Comparison of ENCODE assay signal across 1 cellular context in the genomic region with DNA sequence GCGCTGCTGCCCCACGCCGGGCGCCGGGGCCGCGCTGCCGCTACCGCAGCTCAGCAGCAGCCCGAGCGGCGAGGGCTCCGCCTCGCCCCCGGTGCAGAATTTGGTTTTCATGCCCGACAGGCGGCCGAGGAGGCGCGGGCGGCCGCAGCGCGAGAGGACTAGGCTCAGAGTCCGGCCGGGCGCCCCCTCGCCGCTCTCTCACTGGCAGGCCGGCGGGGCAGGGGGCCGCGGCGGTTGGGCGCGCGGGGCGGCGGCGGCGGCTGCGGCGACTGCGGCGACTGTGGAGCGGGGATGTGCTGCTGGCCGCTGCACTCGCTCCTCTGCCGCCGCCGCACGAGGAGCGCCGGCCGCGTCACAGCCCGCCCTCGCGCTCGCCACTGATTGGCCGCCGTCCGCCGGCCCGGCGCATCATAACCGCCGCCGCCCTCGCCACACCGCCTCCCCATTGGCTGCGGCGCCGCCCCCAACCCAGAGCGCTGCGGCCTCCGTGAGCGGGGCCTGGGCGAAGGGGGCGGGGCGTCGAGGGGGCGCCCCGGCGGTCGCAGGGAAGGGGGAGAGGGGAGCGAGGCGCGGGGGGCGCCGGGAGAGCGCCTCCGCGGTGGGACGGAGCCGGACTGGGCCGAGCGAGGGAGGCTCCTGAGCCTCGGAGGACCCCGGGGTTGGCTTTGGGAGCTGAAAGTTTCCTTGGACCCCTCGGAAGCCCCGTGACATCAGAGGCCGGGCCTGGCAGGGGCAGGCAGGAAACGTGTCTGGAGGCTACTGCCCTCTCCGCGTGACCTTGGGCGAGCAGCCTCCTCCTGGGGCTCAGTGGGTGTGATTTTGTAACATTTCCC.
A peak's percentile ranks its signal among the peaks of the same experiment; 100 is the strongest.
TF ChIP-seq lines count a peak whose summit lies in the region.

A gene (minus strand): TSS at position 322 of the 833 bp plus-strand sequence. CDS start 211 bp downstream, at position 111.

TF ChIP-seq in K562, 482 proteins besides CTCF, POLR2A, EP300 and RAD21 (continued from another document and continues in another):
- TF ChIP-seq, protein P1, sequence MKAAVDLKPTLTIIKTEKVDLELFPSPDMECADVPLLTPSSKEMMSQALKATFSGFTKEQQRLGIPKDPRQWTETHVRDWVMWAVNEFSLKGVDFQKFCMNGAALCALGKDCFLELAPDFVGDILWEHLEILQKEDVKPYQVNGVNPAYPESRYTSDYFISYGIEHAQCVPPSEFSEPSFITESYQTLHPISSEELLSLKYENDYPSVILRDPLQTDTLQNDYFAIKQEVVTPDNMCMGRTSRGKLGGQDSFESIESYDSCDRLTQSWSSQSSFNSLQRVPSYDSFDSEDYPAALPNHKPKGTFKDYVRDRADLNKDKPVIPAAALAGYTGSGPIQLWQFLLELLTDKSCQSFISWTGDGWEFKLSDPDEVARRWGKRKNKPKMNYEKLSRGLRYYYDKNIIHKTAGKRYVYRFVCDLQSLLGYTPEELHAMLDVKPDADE (conservative IDR thresholded peaks at IDR 0.05; ENCODE audit: control insufficient read depth, low read depth, low read length): 0 out of 2 replicates have a peak, but pooled peaks have one; percentile 11
- TF ChIP-seq NR1H2 (CRISPR knock-in tag; IDR thresholded peaks at IDR 0.05) (0 out of 2 replicates have a peak, but pooled peaks have one; percentile 19), FOXJ3 (CRISPR knock-in tag; IDR thresholded peaks at IDR 0.05) (no peak), TRIM24 (IDR thresholded peaks at IDR 0.05) (no peak), SP2 (IDR thresholded peaks at IDR 0.05; ENCODE audit: extremely low read depth, low read depth, low read length, poor library complexity, severe bottlenecking) (peak; percentile 31), RBM15 (IDR thresholded peaks at IDR 0.05; ENCODE audit: insufficient read depth, low read length) (no peak), CBX1 (IDR thresholded peaks at IDR 0.05; ENCODE audit: low read depth) (no peak), MTA3 (IDR thresholded peaks at IDR 0.05; ENCODE audit: borderline replicate concordance) (peak; percentile 71; the same call in 1 of the 2 replicates), NR2C1 (IDR thresholded peaks at IDR 0.05) (no peak), NR2C1 (tag; IDR thresholded peaks at IDR 0.05) (peak; percentile 27; the same call in 1 of the 2 replicates), MAZ (CRISPR knock-in tag; conservative IDR thresholded peaks at IDR 0.05 in 1 of 2, IDR thresholded peaks at IDR 0.05 in 1 of 2) (peak; percentile 78 to 82), EP400 (IDR thresholded peaks at IDR 0.05) (peak; percentile 62), RBM25 (IDR thresholded peaks at IDR 0.05; ENCODE audit: low read depth, low read length, severe bottlenecking) (peak; percentile 99), MIER1 (IDR thresholded peaks at IDR 0.05; ENCODE audit: low read depth) (no peak), CTBP1 (IDR thresholded peaks at IDR 0.05; ENCODE audit: borderline replicate concordance) (peak; percentile 99), ZNF586 (CRISPR knock-in tag; conservative IDR thresholded peaks at IDR 0.05) (no peak), L3MBTL2 (IDR thresholded peaks at IDR 0.05) (peak; percentile 86), MCM5 (IDR thresholded peaks at IDR 0.05; ENCODE audit: low read depth) (no peak)
- TF ChIP-seq, protein P2, sequence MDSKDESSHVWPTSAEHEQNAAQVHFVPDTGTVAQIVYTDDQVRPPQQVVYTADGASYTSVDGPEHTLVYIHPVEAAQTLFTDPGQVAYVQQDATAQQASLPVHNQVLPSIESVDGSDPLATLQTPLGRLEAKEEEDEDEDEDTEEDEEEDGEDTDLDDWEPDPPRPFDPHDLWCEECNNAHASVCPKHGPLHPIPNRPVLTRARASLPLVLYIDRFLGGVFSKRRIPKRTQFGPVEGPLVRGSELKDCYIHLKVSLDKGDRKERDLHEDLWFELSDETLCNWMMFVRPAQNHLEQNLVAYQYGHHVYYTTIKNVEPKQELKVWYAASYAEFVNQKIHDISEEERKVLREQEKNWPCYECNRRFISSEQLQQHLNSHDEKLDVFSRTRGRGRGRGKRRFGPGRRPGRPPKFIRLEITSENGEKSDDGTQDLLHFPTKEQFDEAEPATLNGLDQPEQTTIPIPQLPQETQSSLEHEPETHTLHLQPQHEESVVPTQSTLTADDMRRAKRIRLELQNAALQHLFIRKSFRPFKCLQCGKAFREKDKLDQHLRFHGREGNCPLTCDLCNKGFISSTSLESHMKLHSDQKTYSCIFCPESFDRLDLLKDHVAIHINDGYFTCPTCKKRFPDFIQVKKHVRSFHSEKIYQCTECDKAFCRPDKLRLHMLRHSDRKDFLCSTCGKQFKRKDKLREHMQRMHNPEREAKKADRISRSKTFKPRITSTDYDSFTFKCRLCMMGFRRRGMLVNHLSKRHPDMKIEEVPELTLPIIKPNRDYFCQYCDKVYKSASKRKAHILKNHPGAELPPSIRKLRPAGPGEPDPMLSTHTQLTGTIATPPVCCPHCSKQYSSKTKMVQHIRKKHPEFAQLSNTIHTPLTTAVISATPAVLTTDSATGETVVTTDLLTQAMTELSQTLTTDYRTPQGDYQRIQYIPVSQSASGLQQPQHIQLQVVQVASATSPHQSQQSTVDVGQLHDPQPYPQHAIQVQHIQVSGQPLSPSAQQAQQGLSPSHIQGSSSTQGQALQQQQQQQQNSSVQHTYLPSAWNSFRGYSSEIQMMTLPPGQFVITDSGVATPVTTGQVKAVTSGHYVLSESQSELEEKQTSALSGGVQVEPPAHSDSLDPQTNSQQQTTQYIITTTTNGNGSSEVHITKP (IDR thresholded peaks at IDR 0.05; ENCODE audit: partially characterized antibody): peak; percentile 57
- TF ChIP-seq, protein P3, sequence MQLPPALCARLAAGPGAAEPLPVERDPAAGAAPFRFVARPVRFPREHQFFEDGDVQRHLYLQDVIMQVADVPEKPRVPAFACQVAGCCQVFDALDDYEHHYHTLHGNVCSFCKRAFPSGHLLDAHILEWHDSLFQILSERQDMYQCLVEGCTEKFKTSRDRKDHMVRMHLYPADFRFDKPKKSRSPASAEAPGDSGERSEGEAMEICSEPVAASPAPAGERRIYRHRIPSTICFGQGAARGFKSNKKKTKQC (CRISPR knock-in tag; IDR thresholded peaks at IDR 0.05): no peak; the same call in 1 of the 2 replicates
- TF ChIP-seq, protein P4, sequence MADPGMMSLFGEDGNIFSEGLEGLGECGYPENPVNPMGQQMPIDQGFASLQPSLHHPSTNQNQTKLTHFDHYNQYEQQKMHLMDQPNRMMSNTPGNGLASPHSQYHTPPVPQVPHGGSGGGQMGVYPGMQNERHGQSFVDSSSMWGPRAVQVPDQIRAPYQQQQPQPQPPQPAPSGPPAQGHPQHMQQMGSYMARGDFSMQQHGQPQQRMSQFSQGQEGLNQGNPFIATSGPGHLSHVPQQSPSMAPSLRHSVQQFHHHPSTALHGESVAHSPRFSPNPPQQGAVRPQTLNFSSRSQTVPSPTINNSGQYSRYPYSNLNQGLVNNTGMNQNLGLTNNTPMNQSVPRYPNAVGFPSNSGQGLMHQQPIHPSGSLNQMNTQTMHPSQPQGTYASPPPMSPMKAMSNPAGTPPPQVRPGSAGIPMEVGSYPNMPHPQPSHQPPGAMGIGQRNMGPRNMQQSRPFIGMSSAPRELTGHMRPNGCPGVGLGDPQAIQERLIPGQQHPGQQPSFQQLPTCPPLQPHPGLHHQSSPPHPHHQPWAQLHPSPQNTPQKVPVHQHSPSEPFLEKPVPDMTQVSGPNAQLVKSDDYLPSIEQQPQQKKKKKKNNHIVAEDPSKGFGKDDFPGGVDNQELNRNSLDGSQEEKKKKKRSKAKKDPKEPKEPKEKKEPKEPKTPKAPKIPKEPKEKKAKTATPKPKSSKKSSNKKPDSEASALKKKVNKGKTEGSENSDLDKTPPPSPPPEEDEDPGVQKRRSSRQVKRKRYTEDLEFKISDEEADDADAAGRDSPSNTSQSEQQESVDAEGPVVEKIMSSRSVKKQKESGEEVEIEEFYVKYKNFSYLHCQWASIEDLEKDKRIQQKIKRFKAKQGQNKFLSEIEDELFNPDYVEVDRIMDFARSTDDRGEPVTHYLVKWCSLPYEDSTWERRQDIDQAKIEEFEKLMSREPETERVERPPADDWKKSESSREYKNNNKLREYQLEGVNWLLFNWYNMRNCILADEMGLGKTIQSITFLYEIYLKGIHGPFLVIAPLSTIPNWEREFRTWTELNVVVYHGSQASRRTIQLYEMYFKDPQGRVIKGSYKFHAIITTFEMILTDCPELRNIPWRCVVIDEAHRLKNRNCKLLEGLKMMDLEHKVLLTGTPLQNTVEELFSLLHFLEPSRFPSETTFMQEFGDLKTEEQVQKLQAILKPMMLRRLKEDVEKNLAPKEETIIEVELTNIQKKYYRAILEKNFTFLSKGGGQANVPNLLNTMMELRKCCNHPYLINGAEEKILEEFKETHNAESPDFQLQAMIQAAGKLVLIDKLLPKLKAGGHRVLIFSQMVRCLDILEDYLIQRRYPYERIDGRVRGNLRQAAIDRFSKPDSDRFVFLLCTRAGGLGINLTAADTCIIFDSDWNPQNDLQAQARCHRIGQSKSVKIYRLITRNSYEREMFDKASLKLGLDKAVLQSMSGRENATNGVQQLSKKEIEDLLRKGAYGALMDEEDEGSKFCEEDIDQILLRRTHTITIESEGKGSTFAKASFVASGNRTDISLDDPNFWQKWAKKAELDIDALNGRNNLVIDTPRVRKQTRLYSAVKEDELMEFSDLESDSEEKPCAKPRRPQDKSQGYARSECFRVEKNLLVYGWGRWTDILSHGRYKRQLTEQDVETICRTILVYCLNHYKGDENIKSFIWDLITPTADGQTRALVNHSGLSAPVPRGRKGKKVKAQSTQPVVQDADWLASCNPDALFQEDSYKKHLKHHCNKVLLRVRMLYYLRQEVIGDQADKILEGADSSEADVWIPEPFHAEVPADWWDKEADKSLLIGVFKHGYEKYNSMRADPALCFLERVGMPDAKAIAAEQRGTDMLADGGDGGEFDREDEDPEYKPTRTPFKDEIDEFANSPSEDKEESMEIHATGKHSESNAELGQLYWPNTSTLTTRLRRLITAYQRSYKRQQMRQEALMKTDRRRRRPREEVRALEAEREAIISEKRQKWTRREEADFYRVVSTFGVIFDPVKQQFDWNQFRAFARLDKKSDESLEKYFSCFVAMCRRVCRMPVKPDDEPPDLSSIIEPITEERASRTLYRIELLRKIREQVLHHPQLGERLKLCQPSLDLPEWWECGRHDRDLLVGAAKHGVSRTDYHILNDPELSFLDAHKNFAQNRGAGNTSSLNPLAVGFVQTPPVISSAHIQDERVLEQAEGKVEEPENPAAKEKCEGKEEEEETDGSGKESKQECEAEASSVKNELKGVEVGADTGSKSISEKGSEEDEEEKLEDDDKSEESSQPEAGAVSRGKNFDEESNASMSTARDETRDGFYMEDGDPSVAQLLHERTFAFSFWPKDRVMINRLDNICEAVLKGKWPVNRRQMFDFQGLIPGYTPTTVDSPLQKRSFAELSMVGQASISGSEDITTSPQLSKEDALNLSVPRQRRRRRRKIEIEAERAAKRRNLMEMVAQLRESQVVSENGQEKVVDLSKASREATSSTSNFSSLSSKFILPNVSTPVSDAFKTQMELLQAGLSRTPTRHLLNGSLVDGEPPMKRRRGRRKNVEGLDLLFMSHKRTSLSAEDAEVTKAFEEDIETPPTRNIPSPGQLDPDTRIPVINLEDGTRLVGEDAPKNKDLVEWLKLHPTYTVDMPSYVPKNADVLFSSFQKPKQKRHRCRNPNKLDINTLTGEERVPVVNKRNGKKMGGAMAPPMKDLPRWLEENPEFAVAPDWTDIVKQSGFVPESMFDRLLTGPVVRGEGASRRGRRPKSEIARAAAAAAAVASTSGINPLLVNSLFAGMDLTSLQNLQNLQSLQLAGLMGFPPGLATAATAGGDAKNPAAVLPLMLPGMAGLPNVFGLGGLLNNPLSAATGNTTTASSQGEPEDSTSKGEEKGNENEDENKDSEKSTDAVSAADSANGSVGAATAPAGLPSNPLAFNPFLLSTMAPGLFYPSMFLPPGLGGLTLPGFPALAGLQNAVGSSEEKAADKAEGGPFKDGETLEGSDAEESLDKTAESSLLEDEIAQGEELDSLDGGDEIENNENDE (IDR thresholded peaks at IDR 0.05; ENCODE audit: low read depth, low read length): no peak
- TF ChIP-seq, protein P5, sequence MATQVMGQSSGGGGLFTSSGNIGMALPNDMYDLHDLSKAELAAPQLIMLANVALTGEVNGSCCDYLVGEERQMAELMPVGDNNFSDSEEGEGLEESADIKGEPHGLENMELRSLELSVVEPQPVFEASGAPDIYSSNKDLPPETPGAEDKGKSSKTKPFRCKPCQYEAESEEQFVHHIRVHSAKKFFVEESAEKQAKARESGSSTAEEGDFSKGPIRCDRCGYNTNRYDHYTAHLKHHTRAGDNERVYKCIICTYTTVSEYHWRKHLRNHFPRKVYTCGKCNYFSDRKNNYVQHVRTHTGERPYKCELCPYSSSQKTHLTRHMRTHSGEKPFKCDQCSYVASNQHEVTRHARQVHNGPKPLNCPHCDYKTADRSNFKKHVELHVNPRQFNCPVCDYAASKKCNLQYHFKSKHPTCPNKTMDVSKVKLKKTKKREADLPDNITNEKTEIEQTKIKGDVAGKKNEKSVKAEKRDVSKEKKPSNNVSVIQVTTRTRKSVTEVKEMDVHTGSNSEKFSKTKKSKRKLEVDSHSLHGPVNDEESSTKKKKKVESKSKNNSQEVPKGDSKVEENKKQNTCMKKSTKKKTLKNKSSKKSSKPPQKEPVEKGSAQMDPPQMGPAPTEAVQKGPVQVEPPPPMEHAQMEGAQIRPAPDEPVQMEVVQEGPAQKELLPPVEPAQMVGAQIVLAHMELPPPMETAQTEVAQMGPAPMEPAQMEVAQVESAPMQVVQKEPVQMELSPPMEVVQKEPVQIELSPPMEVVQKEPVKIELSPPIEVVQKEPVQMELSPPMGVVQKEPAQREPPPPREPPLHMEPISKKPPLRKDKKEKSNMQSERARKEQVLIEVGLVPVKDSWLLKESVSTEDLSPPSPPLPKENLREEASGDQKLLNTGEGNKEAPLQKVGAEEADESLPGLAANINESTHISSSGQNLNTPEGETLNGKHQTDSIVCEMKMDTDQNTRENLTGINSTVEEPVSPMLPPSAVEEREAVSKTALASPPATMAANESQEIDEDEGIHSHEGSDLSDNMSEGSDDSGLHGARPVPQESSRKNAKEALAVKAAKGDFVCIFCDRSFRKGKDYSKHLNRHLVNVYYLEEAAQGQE (CRISPR knock-in tag; IDR thresholded peaks at IDR 0.05; ENCODE audit: low read depth): 0 out of 2 replicates have a peak, but pooled peaks have one; percentile 60
- TF ChIP-seq, protein P6, sequence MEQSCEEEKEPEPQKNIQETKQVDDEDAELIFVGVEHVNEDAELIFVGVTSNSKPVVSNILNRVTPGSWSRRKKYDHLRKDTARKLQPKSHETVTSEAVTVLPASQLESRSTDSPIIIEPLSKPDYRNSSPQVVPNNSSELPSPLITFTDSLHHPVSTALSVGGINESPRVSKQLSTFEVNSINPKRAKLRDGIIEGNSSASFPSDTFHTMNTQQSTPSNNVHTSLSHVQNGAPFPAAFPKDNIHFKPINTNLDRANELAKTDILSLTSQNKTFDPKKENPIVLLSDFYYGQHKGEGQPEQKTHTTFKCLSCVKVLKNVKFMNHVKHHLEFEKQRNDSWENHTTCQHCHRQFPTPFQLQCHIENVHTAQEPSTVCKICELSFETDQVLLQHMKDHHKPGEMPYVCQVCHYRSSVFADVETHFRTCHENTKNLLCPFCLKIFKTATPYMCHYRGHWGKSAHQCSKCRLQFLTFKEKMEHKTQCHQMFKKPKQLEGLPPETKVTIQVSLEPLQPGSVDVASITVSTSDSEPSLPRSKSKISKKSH (CRISPR knock-in tag; IDR thresholded peaks at IDR 0.05): no peak
- TF ChIP-seq, protein P7, sequence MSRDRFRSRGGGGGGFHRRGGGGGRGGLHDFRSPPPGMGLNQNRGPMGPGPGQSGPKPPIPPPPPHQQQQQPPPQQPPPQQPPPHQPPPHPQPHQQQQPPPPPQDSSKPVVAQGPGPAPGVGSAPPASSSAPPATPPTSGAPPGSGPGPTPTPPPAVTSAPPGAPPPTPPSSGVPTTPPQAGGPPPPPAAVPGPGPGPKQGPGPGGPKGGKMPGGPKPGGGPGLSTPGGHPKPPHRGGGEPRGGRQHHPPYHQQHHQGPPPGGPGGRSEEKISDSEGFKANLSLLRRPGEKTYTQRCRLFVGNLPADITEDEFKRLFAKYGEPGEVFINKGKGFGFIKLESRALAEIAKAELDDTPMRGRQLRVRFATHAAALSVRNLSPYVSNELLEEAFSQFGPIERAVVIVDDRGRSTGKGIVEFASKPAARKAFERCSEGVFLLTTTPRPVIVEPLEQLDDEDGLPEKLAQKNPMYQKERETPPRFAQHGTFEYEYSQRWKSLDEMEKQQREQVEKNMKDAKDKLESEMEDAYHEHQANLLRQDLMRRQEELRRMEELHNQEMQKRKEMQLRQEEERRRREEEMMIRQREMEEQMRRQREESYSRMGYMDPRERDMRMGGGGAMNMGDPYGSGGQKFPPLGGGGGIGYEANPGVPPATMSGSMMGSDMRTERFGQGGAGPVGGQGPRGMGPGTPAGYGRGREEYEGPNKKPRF (IDR thresholded peaks at IDR 0.05; ENCODE audit: low read depth, low read length): no peak
